ENCODE assay signal across 1 cellular context in genomic region chr20:31951530-31952453, GRCh38.
TF ChIP-seq lines count a peak whose summit lies in the region.

PDRG1 (minus strand) TSS chr20:31952046; CDS start chr20:31951961, 85 bp downstream.

TF ChIP-seq in GM12878, 131 proteins besides CTCF, POLR2A, EP300 and RAD21 (continued from another document):
- TF ChIP-seq CUX1 (IDR thresholded peaks at IDR 0.05; ENCODE audit: insufficient replicate concordance, low read depth, low read length) = no peak
TF ChIP-seq in GM12878: peak in this region for 33.
